17 cellular contexts compared by ENCODE assay signal in the genomic region with DNA sequence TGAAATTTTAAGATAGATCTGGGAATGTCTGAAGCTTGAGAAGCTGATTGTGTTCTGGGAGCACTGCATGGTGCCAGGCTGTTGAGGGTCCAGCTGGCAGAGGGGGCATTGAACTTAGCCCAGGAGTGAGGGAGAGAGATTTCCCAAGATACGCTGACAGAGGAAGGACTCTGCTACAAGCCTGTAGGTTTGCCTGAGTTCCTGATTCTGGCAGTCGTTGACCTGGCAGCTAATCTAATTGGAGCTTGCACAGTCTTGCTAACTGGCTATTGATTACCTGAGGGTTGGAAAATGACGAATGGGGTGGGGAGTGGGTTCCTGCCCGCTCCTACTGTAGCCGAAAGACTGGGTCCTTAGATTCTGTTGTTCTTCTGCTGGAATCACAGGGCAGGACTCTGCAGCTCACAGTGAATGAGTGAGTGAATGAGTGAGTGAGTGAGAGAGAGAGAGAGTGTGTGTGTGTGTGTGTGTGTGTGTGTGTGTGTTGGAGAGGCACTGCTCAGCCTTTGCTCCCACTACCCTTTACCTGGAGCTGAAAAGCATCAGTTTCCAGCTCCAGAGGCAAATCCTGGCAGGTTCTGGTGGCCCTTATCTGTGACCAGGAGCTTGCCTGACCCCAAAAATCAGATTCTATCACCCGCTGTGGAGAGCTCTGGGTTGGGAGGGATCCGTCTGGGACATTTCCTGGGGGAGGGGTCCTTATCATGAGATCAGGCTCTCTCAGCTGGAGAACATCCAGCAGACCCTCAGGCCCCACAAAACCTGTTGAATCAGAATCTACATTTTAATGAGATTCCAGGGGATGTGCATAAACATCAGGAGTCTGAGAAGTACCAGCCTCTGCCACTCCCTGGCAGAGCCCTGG. TPM values are rescaled to one million over a fixed set of nuclear protein-coding genes. Genes with fewer than 3 reads are reported as not detected.
DNase-seq lines count a peak whose midpoint lies in the region; ATAC-seq, FAIRE-seq and TF ChIP-seq lines count a peak whose summit lies in the region.
"Had no signal": no experiment of that assay in that cellular context is flagged by ENCODE, and none has a peak within 500 bp of the region (broad histone marks: within the 10 kb centered on the region; RNA-seq: fewer than 3 reads in every experiment).

No MANE protein-coding gene starts in this region.

- H3K9me3 Mint-ChIP-seq in activated T-helper 2 cell treated with anti-CD3 and anti-CD28 coated beads, Interferon-gamma antibody, Interleukin-2, Interleukin-4, amounts not matched to agents 10 μg/mL and 5 μg/mL and 100 μg/mL, durations not matched to agents 14 hours and 24 hours and 36 hours, result no peaks in the 10 kb centered on the region
- H3K9me3 Mint-ChIP-seq in nephron, result no peaks in the 10 kb centered on the region
- H3K9me3 Mint-ChIP-seq: activated CD4-positive, alpha-beta T cell treated with anti-CD3 and anti-CD28 coated beads, Interleukin-2, amount 10 ng/mL, durations not matched to agents 7 days and 5 days had no signal

- H3K27ac Mint-ChIP-seq in activated T-helper 2 cell treated with anti-CD3 and anti-CD28 coated beads, Interferon-gamma antibody, Interleukin-2, Interleukin-4, amounts not matched to agents 10 μg/mL and 5 μg/mL and 100 μg/mL, durations not matched to agents 14 hours and 24 hours and 36 hours, result peak overlapping the region; percentile 50
- peak overlapping the region in 2 of 3 experiments; percentile 26 to 54 for H3K27ac Mint-ChIP-seq in nephron
- H3K27ac Mint-ChIP-seq: activated CD4-positive, alpha-beta T cell treated with anti-CD3 and anti-CD28 coated beads, Interleukin-2, amount 10 ng/mL, durations not matched to agents 7 days and 5 days had no signal

- no peak for TF ChIP-seq CTCF in nephron (IDR thresholded peaks at IDR 0.05; ENCODE audit: unreplicated experiment in 3 of 3)

- peak; percentile 83 for FAIRE-seq in GM12891 (lab: Jason Lieb, UNC)
- FAIRE-seq: GM12878, TTC549 had no signal

- peaks cover 14% of the 10 kb centered on the region for H3K36me3 Mint-ChIP-seq in activated T-helper 2 cell treated with anti-CD3 and anti-CD28 coated beads, Interferon-gamma antibody, Interleukin-2, Interleukin-4, amounts not matched to agents 10 μg/mL and 5 μg/mL and 100 μg/mL, durations not matched to agents 14 hours and 24 hours and 36 hours (ENCODE audit: low read depth)
- peaks cover 32% of the 10 kb centered on the region for H3K36me3 Mint-ChIP-seq in nephron (ENCODE audit: low read depth)

- no peak for ATAC-seq in GM21381 (IDR thresholded peaks at IDR 0.05; ENCODE audit: unreplicated experiment)
- ATAC-seq: GM12878 had no signal

- no peak overlapping the region for H3K4me3 ChIP-seq in HAP-1
- H3K4me3 ChIP-seq: dorsolateral prefrontal cortex, GM12878 had no signal

- no peaks in the 10 kb centered on the region for H3K27me3 Mint-ChIP-seq in activated T-helper 2 cell treated with anti-CD3 and anti-CD28 coated beads, Interferon-gamma antibody, Interleukin-2, Interleukin-4, amounts not matched to agents 10 μg/mL and 5 μg/mL and 100 μg/mL, durations not matched to agents 14 hours and 24 hours and 36 hours (ENCODE audit: low read depth)
- H3K27me3 Mint-ChIP-seq in nephron (ENCODE audit: low read depth), result no peaks in the 10 kb centered on the region
- H3K27me3 Mint-ChIP-seq: activated CD4-positive, alpha-beta T cell treated with anti-CD3 and anti-CD28 coated beads, Interleukin-2, amount 10 ng/mL, durations not matched to agents 7 days and 5 days had no signal

- no peak for TF ChIP-seq POLR2A in GM12891 (IDR thresholded peaks at IDR 0.05; ENCODE audit: low read depth, low read length)

- intact Hi-C loops in activated T-helper 2 cell treated with anti-CD3 and anti-CD28 coated beads, Interferon-gamma antibody, Interleukin-2, Interleukin-4, amounts not matched to agents 10 μg/mL and 5 μg/mL and 100 μg/mL, durations not matched to agents 14 hours and 24 hours and 36 hours (cut with micrococcal nuclease), result no loop called here

- H3K27me3 ChIP-seq in HAP-1 (ENCODE audit: low read depth), result no peaks in the 10 kb centered on the region
- H3K27me3 ChIP-seq: dorsolateral prefrontal cortex had no signal

- in situ Hi-C loops in HAP-1 (cut with MboI; ENCODE audit: low sequenced_read_pairs), result no loop called here

- H3K4me1 Mint-ChIP-seq in activated T-helper 2 cell treated with anti-CD3 and anti-CD28 coated beads, Interferon-gamma antibody, Interleukin-2, Interleukin-4, amounts not matched to agents 10 μg/mL and 5 μg/mL and 100 μg/mL, durations not matched to agents 14 hours and 24 hours and 36 hours (ENCODE audit: low read depth), result peaks cover 17% of the 10 kb centered on the region
- peaks cover 32% of the 10 kb centered on the region for H3K4me1 Mint-ChIP-seq in nephron

- no peaks in the 10 kb centered on the region for H3K9me3 ChIP-seq in HAP-1

- DNase-seq in GM12891 (ENCODE audit: insufficient read length, low spot score) (no peak), HAP-1 (ENCODE audit: low spot score in 2 of 2) (no peak), DMS53 treated with DMSO at 0.1 percent for 48 hours (lab: John Stamatoyannopoulos, UW; ENCODE audit: unreplicated experiment) (no peak)
- DNase-seq in activated T-helper 2 cell treated with anti-CD3 and anti-CD28 coated beads, Interferon-gamma antibody, Interleukin-2, Interleukin-4, amounts not matched to agents 10 μg/mL and 5 μg/mL and 100 μg/mL, durations not matched to agents 14 hours and 24 hours and 36 hours (ENCODE audit: low spot score), result no peak
- DNase-seq: activated CD4-positive, alpha-beta T cell treated with anti-CD3 and anti-CD28 coated beads, Interleukin-2, amount 10 ng/mL, durations not matched to agents 7 days and 5 days; activated naive CD4-positive, alpha-beta T cell; dorsolateral prefrontal cortex; foreskin melanocyte; NCI-H1417; NCI-H526; stimulated activated CD8-positive, alpha-beta memory T cell treated with anti-CD3 and anti-CD28 coated beads, Interleukin-4, amount 100 ng/mL, for 48 hours; SW 1271 had no signal

- peaks cover 10% of the 10 kb centered on the region; the same call in 1 of the 2 replicates for H3K36me3 ChIP-seq in HAP-1 (replicated peaks)

- no peak overlapping the region for H3K4me3 Mint-ChIP-seq in activated T-helper 2 cell treated with anti-CD3 and anti-CD28 coated beads, Interferon-gamma antibody, Interleukin-2, Interleukin-4, amounts not matched to agents 10 μg/mL and 5 μg/mL and 100 μg/mL, durations not matched to agents 14 hours and 24 hours and 36 hours (ENCODE audit: low read depth)
- H3K4me3 Mint-ChIP-seq in nephron, result no peak overlapping the region
- H3K4me3 Mint-ChIP-seq: activated CD4-positive, alpha-beta T cell treated with anti-CD3 and anti-CD28 coated beads, Interleukin-2, amount 10 ng/mL, durations not matched to agents 7 days and 5 days had no signal

- H3K4me1 ChIP-seq in HAP-1, result no peaks in the 10 kb centered on the region

TF ChIP-seq in GM12891, 5 proteins besides CTCF, POLR2A, EP300 and RAD21:
- no peak for TF ChIP-seq PAX5 (IDR thresholded peaks at IDR 0.05; ENCODE audit: insufficient read depth, low read length, severe bottlenecking)
- TF ChIP-seq TAF1 (IDR thresholded peaks at IDR 0.05; ENCODE audit: low read depth, low read length), result no peak
- TF ChIP-seq POU2F2 (IDR thresholded peaks at IDR 0.05; ENCODE audit: low read depth, low read length), result no peak
- no peak for TF ChIP-seq SPI1 (IDR thresholded peaks at IDR 0.05; ENCODE audit: low read depth, low read length)
- TF ChIP-seq POLR2AphosphoS5 (IDR thresholded peaks at IDR 0.05; ENCODE audit: low read depth, low read length), result no peak
TF ChIP-seq in GM12891: peak in this region for 0.

RNA-seq across cellular contexts. Expression of gene CTRL, which starts 16.7 kb away (rescaled TPM):
- polyA plus RNA-seq in GM12891 (2012; ENCODE audit: low read depth, missing spikeins), result 1.8 TPM
- total RNA-seq in activated T-helper 2 cell treated with anti-CD3 and anti-CD28 coated beads, Interferon-gamma antibody, Interleukin-2, Interleukin-4, amounts not matched to agents 10 μg/mL and 5 μg/mL and 100 μg/mL, durations not matched to agents 14 hours and 24 hours and 36 hours, result 5.6 and 6.0 TPM in 2 replicates

RNA-seq across cellular contexts. Expression of gene PSMB10, which starts 21.7 kb away (rescaled TPM):
- polyA plus RNA-seq in GM12891 (2012; ENCODE audit: low read depth, missing spikeins), result 205 TPM
- 238 and 243 TPM in 2 replicates for total RNA-seq in activated T-helper 2 cell treated with anti-CD3 and anti-CD28 coated beads, Interferon-gamma antibody, Interleukin-2, Interleukin-4, amounts not matched to agents 10 μg/mL and 5 μg/mL and 100 μg/mL, durations not matched to agents 14 hours and 24 hours and 36 hours

RNA-seq across cellular contexts. Expression of gene PSKH1, which starts 21.9 kb away (rescaled TPM):
- 12.3 TPM for polyA plus RNA-seq in GM12891 (2012; ENCODE audit: low read depth, missing spikeins)
- total RNA-seq in activated T-helper 2 cell treated with anti-CD3 and anti-CD28 coated beads, Interferon-gamma antibody, Interleukin-2, Interleukin-4, amounts not matched to agents 10 μg/mL and 5 μg/mL and 100 μg/mL, durations not matched to agents 14 hours and 24 hours and 36 hours, result 15.5 and 16.5 TPM in 2 replicates

RNA-seq across cellular contexts. Expression of gene LCAT, which starts 28.9 kb away (rescaled TPM):
- polyA plus RNA-seq in GM12891 (2012; ENCODE audit: low read depth, missing spikeins), result 7.0 TPM
- total RNA-seq in activated T-helper 2 cell treated with anti-CD3 and anti-CD28 coated beads, Interferon-gamma antibody, Interleukin-2, Interleukin-4, amounts not matched to agents 10 μg/mL and 5 μg/mL and 100 μg/mL, durations not matched to agents 14 hours and 24 hours and 36 hours, result 20.0 and 22.0 TPM in 2 replicates

RNA-seq across cellular contexts. Expression of gene NRN1L, which starts 30.3 kb away (rescaled TPM):
- 1.6 TPM for polyA plus RNA-seq in GM12891 (2012; ENCODE audit: low read depth, missing spikeins)
- total RNA-seq in activated T-helper 2 cell treated with anti-CD3 and anti-CD28 coated beads, Interferon-gamma antibody, Interleukin-2, Interleukin-4, amounts not matched to agents 10 μg/mL and 5 μg/mL and 100 μg/mL, durations not matched to agents 14 hours and 24 hours and 36 hours, result not detected in 2 replicates
- total RNA-seq: H4 had no signal
